In the genomic region with DNA sequence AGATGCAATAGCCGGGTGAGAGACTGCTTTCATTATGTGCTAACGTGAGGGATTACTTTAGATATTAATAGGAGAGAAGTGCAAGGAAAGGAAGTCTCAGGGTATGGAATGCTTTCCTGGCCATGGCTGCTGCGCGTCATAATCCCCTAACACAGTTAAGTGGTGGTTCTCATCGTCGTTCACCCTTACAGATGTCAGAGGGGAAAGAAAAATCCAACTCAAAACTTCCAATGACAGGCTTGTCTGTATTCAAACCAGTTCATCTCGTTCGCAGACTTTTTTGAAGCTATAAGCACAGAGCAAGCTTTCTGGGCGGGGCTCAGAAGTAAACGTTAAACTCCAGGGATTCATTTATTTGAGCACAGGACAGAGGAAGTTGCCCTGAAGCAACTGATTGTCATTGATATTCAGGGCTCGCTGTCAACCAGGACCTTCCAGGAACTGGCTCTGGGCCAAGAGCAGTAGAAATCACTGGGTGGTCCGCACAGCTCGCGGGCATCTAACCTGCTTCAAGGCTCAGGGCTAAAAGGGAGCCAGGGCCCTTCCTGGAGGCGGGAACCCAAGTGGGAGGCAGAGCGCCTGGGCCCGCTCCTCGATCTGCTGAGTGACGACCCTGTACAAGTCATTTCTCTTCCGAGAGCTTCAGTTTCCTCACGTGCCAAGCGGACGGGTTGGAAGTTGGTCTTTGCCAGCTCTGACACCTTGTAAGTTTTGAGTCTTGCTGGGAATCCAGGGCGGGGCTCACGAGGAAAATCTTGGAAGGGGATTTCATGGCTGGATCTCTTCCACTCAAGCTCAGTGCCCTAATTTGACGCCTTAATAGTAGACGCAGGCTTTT, we compare ENCODE assay signal across 8 cellular contexts. TPM values are rescaled to one million over a fixed set of nuclear protein-coding genes. Genes with fewer than 3 reads are reported as not detected.
A peak's percentile ranks its signal among the peaks of the same experiment; 100 is the strongest.
DNase-seq lines count a peak whose midpoint lies in the region; ATAC-seq and TF ChIP-seq lines count a peak whose summit lies in the region.

No MANE protein-coding gene starts in this region.

- no peaks in the 10 kb centered on the region for H3K9me3 ChIP-seq in ascending aorta

- peak; percentile 95 for DNase-seq in ELF-1 (ENCODE audit: low read depth, low spot score)
- DNase-seq in NCI-H146 treated with DMSO at 0.1 percent for 48 hours (lab: John Stamatoyannopoulos, UW; ENCODE audit: unreplicated experiment), result peak; percentile 21
- peak in 1 of 2 donors; percentile 84 for DNase-seq in ascending aorta (ENCODE audit: low spot score in 2 of 2)
- peak; percentile 35 for DNase-seq in hepatic stellate cell (ENCODE audit: low spot score)
- DNase-seq in retinal pigment epithelial cell (ENCODE audit: low read depth), result peak; percentile 90
- no peak for DNase-seq in SKM-1 (lab: John Stamatoyannopoulos, UW; ENCODE audit: unreplicated experiment)
- DNase-seq in globus pallidus (ENCODE audit: low spot score), result no peak

- H3K27me3 ChIP-seq in ascending aorta, result no peaks in the 10 kb centered on the region

- no peak for TF ChIP-seq CTCF in ascending aorta (IDR thresholded peaks at IDR 0.05)
- no peak for TF ChIP-seq CTCF in retinal pigment epithelial cell (conservative IDR thresholded peaks at IDR 0.05; ENCODE audit: low read depth, low read length)

- H3K4me3 ChIP-seq in ascending aorta (peak overlapping the region; percentile 81 to 89), retinal pigment epithelial cell (ENCODE audit: low read length) (peak overlapping the region; percentile 78)

- H3K4me1 ChIP-seq in ascending aorta, result peaks cover 0 to 25% of the 10 kb centered on the region in 2 donors

- no peaks in the 10 kb centered on the region for H3K36me3 ChIP-seq in ascending aorta

- ATAC-seq in HG03457 (IDR thresholded peaks at IDR 0.05; ENCODE audit: unreplicated experiment), result no peak

- intact Hi-C loops in ascending aorta (cut with DNase I), result loop anchor here (1.0 to 5.0 kb wide), 2 partner anchors 174 to 408 kb away; a partner anchor contains a TSS

- peak overlapping the region; percentile 98 to 99 for H3K27ac ChIP-seq in ascending aorta

RNA-seq across cellular contexts. Expression of a gene that starts 1.1 kb away (rescaled TPM):
- 1,791 TPM for total RNA-seq in ascending aorta

Comparison
In these comparisons a context has a peak if more than half of its experiments do, and no peak if none do; other contexts are left out.
1. DNase-seq: peak in ELF-1 (single experiment), NCI-H146 treated with DMSO at 0.1 percent for 48 hours (single experiment), hepatic stellate cell (single experiment) and retinal pigment epithelial cell (single experiment); none in SKM-1 (single experiment) and globus pallidus (single experiment).